ENCODE assay signal across 28 cellular contexts in the genomic region with DNA sequence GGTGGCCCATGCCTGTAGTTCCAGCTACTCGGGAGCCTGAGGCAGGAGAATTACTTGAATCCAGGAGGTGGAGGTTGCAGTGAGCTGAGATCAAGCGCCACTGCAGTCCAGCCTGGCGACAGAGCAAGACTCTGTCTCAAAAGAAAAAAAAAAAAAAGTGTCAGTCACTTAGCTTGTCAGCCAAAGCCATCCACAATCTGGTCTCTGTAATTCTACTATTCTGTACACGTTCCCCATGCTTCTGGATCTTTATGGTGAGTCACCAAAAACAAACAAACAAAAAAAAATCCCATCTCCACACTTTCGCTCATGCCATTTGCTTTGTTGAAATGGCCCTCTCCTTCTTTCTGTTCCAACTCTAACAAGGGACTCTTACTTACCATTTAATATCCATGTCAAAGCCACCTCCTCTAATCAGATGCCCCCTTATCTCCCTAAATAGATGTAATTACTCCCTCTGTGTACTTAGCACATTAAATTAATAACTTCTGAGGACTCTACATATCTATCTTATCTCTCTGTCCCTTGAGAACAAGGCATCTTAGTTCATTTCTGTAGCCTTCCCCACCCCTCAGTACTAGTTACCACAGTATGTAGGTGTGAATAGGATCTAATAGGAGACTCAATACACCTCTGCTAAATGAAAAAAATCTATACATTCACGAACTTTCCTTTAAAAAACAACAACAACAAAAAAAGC.
DNase-seq lines count a peak whose midpoint lies in the region; ATAC-seq and TF ChIP-seq lines count a peak whose summit lies in the region.
"Had no signal": no experiment of that assay in that cellular context is flagged by ENCODE, and none has a peak within 500 bp of the region (broad histone marks: within the 10 kb centered on the region; RNA-seq: fewer than 3 reads in every experiment).

No MANE protein-coding gene starts in this region.

- no peak overlapping the region for H4K12ac ChIP-seq in trophoblast cell (ENCODE audit: low read depth, low read length)

- H2BK12ac ChIP-seq in trophoblast cell (ENCODE audit: low read length), result no peak overlapping the region

- H3K4me3 ChIP-seq in left lung (no peak overlapping the region), mucosa of descending colon (no peak overlapping the region), trophoblast cell (ENCODE audit: low read depth, low read length) (no peak overlapping the region)
- H3K4me3 ChIP-seq: GM12878, left ventricle myocardium inferior, neural progenitor cell, prostate gland, suprapubic skin, vagina had no signal

- no peak overlapping the region for H3K4me2 ChIP-seq in trophoblast cell (ENCODE audit: low read length)
- H3K4me2 ChIP-seq: neural progenitor cell, SK-N-SH had no signal

- H3K9me3 ChIP-seq in left lung (no peaks in the 10 kb centered on the region), mucosa of descending colon (no peaks in the 10 kb centered on the region), trophoblast cell (ENCODE audit: insufficient read depth, low read depth, low read length) (no peaks in the 10 kb centered on the region)
- H3K9me3 ChIP-seq: left ventricle myocardium inferior, prostate gland, suprapubic skin, vagina had no signal

- no peaks in the 10 kb centered on the region for H3K79me2 ChIP-seq in trophoblast cell (ENCODE audit: control insufficient read depth, insufficient read depth, low read length, poor library complexity)

- WGBS in trophoblast cell (ENCODE audit: extremely low coverage, insufficient coverage, insufficient read length), result no CpG with 5 or more reads among the region's 6 CpGs

- no peaks in the 10 kb centered on the region for H3K79me1 ChIP-seq in trophoblast cell (ENCODE audit: low read length)

- peak overlapping the region; percentile 20 for H3K27ac ChIP-seq in angular gyrus (ENCODE audit: low read depth, low read length)
- no peak overlapping the region for H3K27ac ChIP-seq in left lung
- peak overlapping the region; percentile 67 for H3K27ac ChIP-seq in temporal lobe (ENCODE audit: low read depth, low read length)
- no peak overlapping the region for H3K27ac ChIP-seq in trophoblast cell (ENCODE audit: low read depth, low read length)
- H3K27ac ChIP-seq: brain microvascular endothelial cell, left ventricle myocardium inferior, neural progenitor cell, prostate gland, suprapubic skin, vagina had no signal

- ATAC-seq in left lung (peak; percentile 26), mucosa of descending colon (no peak), omental fat pad (ENCODE audit: low FRiP score) (no peak)
- ATAC-seq: GM12878 had no signal

- no peak overlapping the region for H3K4ac ChIP-seq in trophoblast cell (ENCODE audit: low read depth, low read length)

- no peak overlapping the region for H2AK5ac ChIP-seq in trophoblast cell (ENCODE audit: low read length)

- H3K18ac ChIP-seq in trophoblast cell (ENCODE audit: low read length), result no peak overlapping the region

- H3K23ac ChIP-seq in trophoblast cell (ENCODE audit: low read length), result no peak overlapping the region

- TF ChIP-seq CTCF in left lung (IDR thresholded peaks at IDR 0.05) (no peak), mucosa of descending colon (IDR thresholded peaks at IDR 0.05) (no peak), omental fat pad (IDR thresholded peaks at IDR 0.05) (no peak)

- H3K4me1 ChIP-seq in left lung (peaks cover 0 to 32% of the 10 kb centered on the region in 2 donors), mucosa of descending colon (ENCODE audit: low read depth) (no peaks in the 10 kb centered on the region), trophoblast cell (ENCODE audit: control insufficient read depth in 1 of 2, insufficient read depth in 2 of 2, low read length in 2 of 2) (peaks cover 2% of the 10 kb centered on the region in 2 experiments)
- H3K4me1 ChIP-seq: neural progenitor cell, prostate gland, suprapubic skin had no signal

- no peak overlapping the region for H2BK120ac ChIP-seq in trophoblast cell (ENCODE audit: insufficient read depth, low read length, poor library complexity)

- H2AFZ ChIP-seq in trophoblast cell (ENCODE audit: insufficient read depth, low read length, poor library complexity), result no peak overlapping the region
- H2AFZ ChIP-seq: neural progenitor cell had no signal

- no peak overlapping the region for H4K91ac ChIP-seq in trophoblast cell (ENCODE audit: low read depth, low read length)

- no peak for DNase-seq in HEK293T (ENCODE audit: extremely low spot score)
- DNase-seq in left lung, result no peak
- DNase-seq in mucosa of descending colon, result no peak
- DNase-seq in omental fat pad (ENCODE audit: low spot score), result no peak
- DNase-seq in trophoblast cell, result no peak
- DNase-seq: activated CD4-positive, alpha-beta memory T cell treated with anti-CD3 and anti-CD28 coated beads for 36 hours; activated CD4-positive, CD25-positive, alpha-beta regulatory T cell; activated effector memory CD4-positive, alpha-beta T cell treated with anti-CD3 and anti-CD28 coated beads, Interleukin-2, amount 50 U/mL, for 16 hours; AML-193; brain microvascular endothelial cell; CD8-positive, alpha-beta memory T cell; cortex of kidney; DMS79; left ventricle myocardium inferior; MM.1S; NCI-H1417 treated with DMSO at 0.1 percent for 48 hours; NCI-H2107; NCI-H69; SK-N-SH; stimulated activated CD4-positive, alpha-beta T cell treated with anti-CD3 and anti-CD28 coated beads, Interleukin-1b, Interleukin-23, amount 100 ng/mL, for 48 hours; T1000 had no signal

- CTCF ChIA-PET in HEK293T (lab: Yijun Ruan, JAX), result no interaction called here

- no peak overlapping the region for H3K9ac ChIP-seq in trophoblast cell (ENCODE audit: low read length)
- H3K9ac ChIP-seq: neural progenitor cell, SK-N-SH had no signal

- no peaks in the 10 kb centered on the region for H3K36me3 ChIP-seq in left lung
- H3K36me3 ChIP-seq in mucosa of descending colon (ENCODE audit: low read depth), result no peaks in the 10 kb centered on the region
- peaks cover 0 to 4% of the 10 kb centered on the region in 2 experiments for H3K36me3 ChIP-seq in trophoblast cell (ENCODE audit: control insufficient read depth in 1 of 2, insufficient read depth in 2 of 2, low read length in 2 of 2)
- H3K36me3 ChIP-seq: brain microvascular endothelial cell, left ventricle myocardium inferior, neural progenitor cell, prostate gland, suprapubic skin, vagina had no signal

- intact Hi-C loops in left lung (cut with DNase I), result no loop called here
- intact Hi-C loops in mucosa of descending colon (cut with DNase I, micrococcal nuclease), result no loop called here

- H4K8ac ChIP-seq in trophoblast cell (ENCODE audit: low read depth, low read length), result no peak overlapping the region

- POLR2A ChIA-PET in HEK293T (lab: Yijun Ruan, JAX), result interaction anchor here (0.7 kb wide), 1 partner anchor 1012 kb away, joined by 3 read pairs; no protein-coding TSS in a partner anchor

- H3K27me3 ChIP-seq in left lung, result no peaks in the 10 kb centered on the region
- H3K27me3 ChIP-seq in trophoblast cell (ENCODE audit: insufficient read depth, low read length), result no peaks in the 10 kb centered on the region
- H3K27me3 ChIP-seq: brain microvascular endothelial cell, neural progenitor cell, suprapubic skin, vagina had no signal

- H2BK5ac ChIP-seq in trophoblast cell (ENCODE audit: low read depth, low read length, poor library complexity), result no peak overlapping the region

- no peak overlapping the region for H3K14ac ChIP-seq in trophoblast cell (ENCODE audit: low read length)

TF ChIP-seq in HEK293T, 16 proteins besides CTCF, POLR2A, EP300 and RAD21:
- TF ChIP-seq ZNF384 (IDR thresholded peaks at IDR 0.05) (no peak), BHLHE40 (IDR thresholded peaks at IDR 0.05; ENCODE audit: borderline replicate concordance) (no peak)
- TF ChIP-seq, protein P1, sequence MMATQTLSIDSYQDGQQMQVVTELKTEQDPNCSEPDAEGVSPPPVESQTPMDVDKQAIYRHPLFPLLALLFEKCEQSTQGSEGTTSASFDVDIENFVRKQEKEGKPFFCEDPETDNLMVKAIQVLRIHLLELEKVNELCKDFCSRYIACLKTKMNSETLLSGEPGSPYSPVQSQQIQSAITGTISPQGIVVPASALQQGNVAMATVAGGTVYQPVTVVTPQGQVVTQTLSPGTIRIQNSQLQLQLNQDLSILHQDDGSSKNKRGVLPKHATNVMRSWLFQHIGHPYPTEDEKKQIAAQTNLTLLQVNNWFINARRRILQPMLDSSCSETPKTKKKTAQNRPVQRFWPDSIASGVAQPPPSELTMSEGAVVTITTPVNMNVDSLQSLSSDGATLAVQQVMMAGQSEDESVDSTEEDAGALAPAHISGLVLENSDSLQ (IDR thresholded peaks at IDR 0.05), result peak; percentile 38; the same call in 1 of the 2 replicates

Comparison
In these comparisons a context has a peak if more than half of its experiments do, and no peak if none do; other contexts are left out.
1. H3K27ac ChIP-seq: peak in angular gyrus (single experiment) and temporal lobe (single experiment); none in left lung (0 of 2) and trophoblast cell (single experiment).